In the genomic region with DNA sequence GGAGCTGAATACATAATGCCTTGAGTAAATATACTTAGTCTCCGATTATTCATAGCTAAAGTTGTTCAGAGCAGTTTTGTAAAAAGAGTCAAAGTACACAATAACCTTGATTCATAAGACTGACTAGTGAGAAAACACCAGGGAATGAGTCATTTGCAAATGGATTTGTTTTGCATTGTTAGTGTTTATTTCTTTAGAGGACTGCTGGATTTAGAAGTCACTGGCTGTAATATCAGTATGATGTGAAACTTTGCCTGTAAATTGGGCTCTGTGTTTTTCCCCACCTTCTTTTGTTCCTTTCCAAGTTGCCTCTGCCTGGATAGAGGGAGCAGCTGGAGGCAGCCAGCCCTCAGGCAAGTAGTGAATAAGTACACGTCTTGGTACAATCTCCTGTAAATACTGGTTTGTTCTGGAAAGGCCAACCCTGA, we compare ENCODE assay signal across 12 cellular contexts.
DNase-seq lines count a peak whose midpoint lies in the region; ATAC-seq and TF ChIP-seq lines count a peak whose summit lies in the region.
"Had no signal": no experiment of that assay in that cellular context is flagged by ENCODE, and none has a peak within 500 bp of the region (broad histone marks: within the 10 kb centered on the region; RNA-seq: fewer than 3 reads in every experiment).

No MANE protein-coding gene starts in this region.

- no peaks in the 10 kb centered on the region for H3K27me3 Mint-ChIP-seq in activated CD4-positive, alpha-beta T cell treated with anti-CD3 and anti-CD28 coated beads for 36 hours
- H3K27me3 Mint-ChIP-seq: natural killer cell treated with Interleukin-12 subunit alpha and Interleukin-12 subunit beta and Interleukin-15 and Interleukin-18, amount 100 ng/mL, for 72 hours had no signal

- ATAC-seq in activated CD4-positive, alpha-beta T cell treated with anti-CD3 and anti-CD28 coated beads for 36 hours, result no peak
- ATAC-seq in HG03159 (IDR thresholded peaks at IDR 0.05; ENCODE audit: unreplicated experiment), result no peak
- ATAC-seq: HCT116; natural killer cell treated with Interleukin-12 subunit alpha and Interleukin-12 subunit beta and Interleukin-15 and Interleukin-18, amount 100 ng/mL, for 72 hours had no signal

- DNase-seq in NCI-H1417 (lab: John Stamatoyannopoulos, UW) (peak; percentile 24 to 66 (median 29)), NCI-H1417 treated with DMSO at 0.1 percent for 48 hours (lab: John Stamatoyannopoulos, UW) (no peak), NCI-H460 (ENCODE audit: extremely low read depth, low read depth) (peak; percentile 62), epithelial cell of prostate (ENCODE audit: low read depth, low spot score) (peak; percentile 91), renal cortical epithelial cell (ENCODE audit: low read depth) (peak; percentile 9), transverse colon (no peak)
- no peak for DNase-seq in activated CD4-positive, alpha-beta T cell treated with anti-CD3 and anti-CD28 coated beads for 36 hours
- DNase-seq: activated CD8-positive, alpha-beta memory T cell treated with anti-CD3 and anti-CD28 coated beads, Interleukin-2, amount 50 U/mL, for 48 hours; KG1 had no signal

- no peak for TF ChIP-seq POLR2A in transverse colon (IDR thresholded peaks at IDR 0.05)

- 35 to 43% methylated on average over 1 to 2 of the region's 2 CpGs for WGBS in transverse colon (ENCODE audit: low coverage in 1 of 2), 2 donors

- intact Hi-C loops in activated CD4-positive, alpha-beta T cell treated with anti-CD3 and anti-CD28 coated beads for 36 hours (cut with DNase I, micrococcal nuclease), result no loop called here
- intact Hi-C loops in transverse colon (cut with DNase I; ENCODE audit: low total_unique reads), result no loop called here

- no peak overlapping the region for H3K27ac Mint-ChIP-seq in activated CD4-positive, alpha-beta T cell treated with anti-CD3 and anti-CD28 coated beads for 36 hours
- H3K27ac Mint-ChIP-seq: natural killer cell treated with Interleukin-12 subunit alpha and Interleukin-12 subunit beta and Interleukin-15 and Interleukin-18, amount 100 ng/mL, for 72 hours had no signal

- H3K4me3 ChIP-seq in transverse colon, result no peak overlapping the region

- POLR2A ChIA-PET in activated CD4-positive, alpha-beta T cell treated with anti-CD3 and anti-CD28 coated beads for 36 hours (lab: Charles Lee), result no interaction called here

- H3K4me3 Mint-ChIP-seq in activated CD4-positive, alpha-beta T cell treated with anti-CD3 and anti-CD28 coated beads for 36 hours, result no peak overlapping the region
- H3K4me3 Mint-ChIP-seq: natural killer cell treated with Interleukin-12 subunit alpha and Interleukin-12 subunit beta and Interleukin-15 and Interleukin-18, amount 100 ng/mL, for 72 hours had no signal

- no peaks in the 10 kb centered on the region for H3K4me1 ChIP-seq in transverse colon

- H3K36me3 Mint-ChIP-seq in activated CD4-positive, alpha-beta T cell treated with anti-CD3 and anti-CD28 coated beads for 36 hours (ENCODE audit: low read depth), result no peaks in the 10 kb centered on the region
- H3K36me3 Mint-ChIP-seq: natural killer cell treated with Interleukin-12 subunit alpha and Interleukin-12 subunit beta and Interleukin-15 and Interleukin-18, amount 100 ng/mL, for 72 hours had no signal

- no peaks in the 10 kb centered on the region for H3K4me1 Mint-ChIP-seq in activated CD4-positive, alpha-beta T cell treated with anti-CD3 and anti-CD28 coated beads for 36 hours

- H3K9me3 Mint-ChIP-seq in activated CD4-positive, alpha-beta T cell treated with anti-CD3 and anti-CD28 coated beads for 36 hours (ENCODE audit: low read depth), result peaks cover 18% of the 10 kb centered on the region

- CTCF ChIA-PET in activated CD4-positive, alpha-beta T cell treated with anti-CD3 and anti-CD28 coated beads for 36 hours (lab: Charles Lee), result no interaction called here

- no peak for TF ChIP-seq EP300 in transverse colon (IDR thresholded peaks at IDR 0.05; ENCODE audit: low read depth)

- H3K9me3 ChIP-seq in transverse colon, result no peaks in the 10 kb centered on the region

- in situ Hi-C loops in transverse colon (cut with MboI; ENCODE audit: low pct_ligation_motif_present in 1 of 4, low pct_unique_long_range_greater_than_20kb in 1 of 4, low sequenced_read_pairs in 3 of 4), result no loop called here

- H3K27ac ChIP-seq in epithelial cell of prostate (peak overlapping the region; percentile 57), transverse colon (no peak overlapping the region)

- no peak for TF ChIP-seq CTCF in transverse colon (IDR thresholded peaks at IDR 0.05)

- no peaks in the 10 kb centered on the region for H3K36me3 ChIP-seq in transverse colon

- H3K27me3 ChIP-seq in transverse colon, result no peaks in the 10 kb centered on the region

Comparison
In these comparisons a context has a peak if more than half of its experiments do, and no peak if none do; other contexts are left out.
1. DNase-seq: peak in NCI-H1417 (3 of 3), NCI-H460 (single experiment), epithelial cell of prostate (single experiment) and renal cortical epithelial cell (single experiment); none in NCI-H1417 treated with DMSO at 0.1 percent for 48 hours (single experiment), activated CD4-positive, alpha-beta T cell treated with anti-CD3 and anti-CD28 coated beads for 36 hours (single experiment) and transverse colon (single experiment).